8 cellular contexts compared by ENCODE assay signal in the genomic region with DNA sequence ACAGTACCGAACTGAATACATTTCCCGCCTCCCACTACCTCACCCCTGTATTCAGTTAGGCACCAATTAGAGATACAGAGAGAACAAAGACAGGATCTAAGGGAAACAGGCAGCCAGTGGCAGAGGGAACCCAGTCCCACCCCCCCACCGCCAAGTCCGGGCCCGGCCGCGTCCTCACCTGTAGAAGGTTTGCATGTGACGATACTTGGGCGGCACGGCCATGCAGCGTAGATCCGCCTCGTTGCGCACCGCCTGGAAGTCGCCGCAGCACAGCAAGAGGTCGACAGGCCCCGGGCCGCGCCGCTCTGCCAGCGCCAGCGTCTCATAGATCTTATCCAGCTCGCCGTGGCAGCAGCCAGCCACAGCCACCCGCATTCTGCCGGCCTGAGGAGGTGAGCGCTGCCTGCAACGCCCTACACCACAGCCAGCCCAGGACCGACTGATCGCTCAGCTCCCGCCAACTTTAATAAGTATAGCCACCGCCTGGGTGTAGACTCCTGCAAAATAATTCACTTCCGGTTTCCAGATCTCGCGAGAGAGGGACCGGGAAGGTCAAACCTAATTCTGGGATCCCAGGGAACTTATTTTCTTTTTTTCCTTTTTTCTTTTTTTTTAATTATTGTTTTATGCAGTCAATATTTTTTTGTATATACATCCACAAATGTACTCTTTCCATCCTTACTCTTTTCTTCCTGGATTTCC. TPM values are rescaled to one million over a fixed set of nuclear protein-coding genes. Genes with fewer than 3 reads are reported as not detected.
DNase-seq lines count a peak whose midpoint lies in the region; ATAC-seq and TF ChIP-seq lines count a peak whose summit lies in the region.

A gene with protein sequence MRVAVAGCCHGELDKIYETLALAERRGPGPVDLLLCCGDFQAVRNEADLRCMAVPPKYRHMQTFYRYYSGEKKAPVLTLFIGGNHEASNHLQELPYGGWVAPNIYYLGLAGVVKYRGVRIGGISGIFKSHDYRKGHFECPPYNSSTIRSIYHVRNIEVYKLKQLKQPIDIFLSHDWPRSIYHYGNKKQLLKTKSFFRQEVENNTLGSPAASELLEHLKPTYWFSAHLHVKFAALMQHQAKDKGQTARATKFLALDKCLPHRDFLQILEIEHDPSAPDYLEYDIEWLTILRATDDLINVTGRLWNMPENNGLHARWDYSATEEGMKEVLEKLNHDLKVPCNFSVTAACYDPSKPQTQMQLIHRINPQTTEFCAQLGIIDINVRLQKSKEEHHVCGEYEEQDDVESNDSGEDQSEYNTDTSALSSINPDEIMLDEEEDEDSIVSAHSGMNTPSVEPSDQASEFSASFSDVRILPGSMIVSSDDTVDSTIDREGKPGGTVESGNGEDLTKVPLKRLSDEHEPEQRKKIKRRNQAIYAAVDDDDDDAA (minus strand): TSS at position 501 of the 702 bp plus-strand sequence. CDS start 126 bp downstream, at position 375.

- H3K27me3 ChIP-seq in left lung: no peaks in the 10 kb centered on the region

- peaks cover 0 to 13% of the 10 kb centered on the region in 2 donors for H3K36me3 ChIP-seq in left lung

- H3K4me1 ChIP-seq in left lung: peaks cover 6 to 30% of the 10 kb centered on the region in 2 donors

- peak; percentile 90 for ATAC-seq in GM19395 (IDR thresholded peaks at IDR 0.05; ENCODE audit: unreplicated experiment)
- ATAC-seq in HG03558 (IDR thresholded peaks at IDR 0.05; ENCODE audit: extremely low read depth, unreplicated experiment): peak; percentile 75
- peak; percentile 96 for ATAC-seq in left lung

- H3K9me3 ChIP-seq in left lung: no peaks in the 10 kb centered on the region

- H3K27ac ChIP-seq in left lung: peak within 1 kb of the TSS; percentile 80 to 89

- peak within 1 kb of the TSS; percentile 69 to 73 for H3K4me3 ChIP-seq in left lung

- intact Hi-C loops in left lung (cut with DNase I): no loop called here

- DNase-seq in CD1c-positive myeloid dendritic cell (ENCODE audit: extremely low spot score): peak; percentile 90
- peak; percentile 85 for DNase-seq in NCI-H748 (lab: John Stamatoyannopoulos, UW; ENCODE audit: unreplicated experiment)
- DNase-seq in activated CD4-positive, alpha-beta T cell treated with anti-CD3 and anti-CD28 coated beads, Interleukin-2, amount 50 U/mL, for 4 hours: peak; percentile 66
- peak; percentile 69 to 74 for DNase-seq in dermis microvascular lymphatic vessel endothelial cell (ENCODE audit: low read depth in 2 of 2)
- peak; percentile 83 to 93 for DNase-seq in left lung
- peak; percentile 63 for DNase-seq in stimulated activated CD4-positive, alpha-beta T cell treated with anti-CD3 and anti-CD28 coated beads, Interleukin-4, amount 100 ng/mL, for 1 hour

- TF ChIP-seq CTCF in left lung (IDR thresholded peaks at IDR 0.05): no peak

RNA-seq across cellular contexts. Expression of the gene that starts here (rescaled TPM):
- 12.9 and 13.5 TPM in 2 replicates for total RNA-seq in dermis microvascular lymphatic vessel endothelial cell
- total RNA-seq in left lung: 10 to 100 TPM; 16.7 to 17.7 TPM

Comparison
In these comparisons a context has a peak if more than half of its experiments do, and no peak if none do; other contexts are left out.
1. Peak in every context shown above with its lines: DNase-seq, ATAC-seq, H3K4me3 ChIP-seq and H3K27ac ChIP-seq.